In genomic region chr11:82117339-82117738, GRCh38 we compare ENCODE assay signal across 18 cellular contexts.
"Had no signal": no experiment of that assay in that cellular context is flagged by ENCODE, and none has a peak within 500 bp of the region (broad histone marks: within the 10 kb centered on the region; RNA-seq: fewer than 3 reads in every experiment).

No MANE protein-coding gene starts in this region.

- H3K27me3 ChIP-seq: ovary, spleen, testis had no signal

- H3K4me1 ChIP-seq: psoas muscle, spleen, testis had no signal

- DNase-seq: effector memory CD8-positive, alpha-beta T cell; hypothalamus; natural killer cell; occipital lobe; ovary; posterior cingulate gyrus; psoas muscle; right cardiac atrium; spleen; stimulated activated CD4-positive, alpha-beta T cell treated with anti-CD3 and anti-CD28 coated beads, Interleukin-4, amount 100 ng/mL, for 4 hours; stimulated activated naive CD8-positive, alpha-beta T cell treated with anti-CD3 and anti-CD28 coated beads, Interleukin-15, Interleukin-2, amounts not matched to agents 100 U/mL and 50 U/mL, for 24 hours; substantia nigra; testis; tibial artery had no signal

- H3K36me3 ChIP-seq: ovary, spleen, tibial artery had no signal

- H3K27ac ChIP-seq: ovary, psoas muscle, skin epidermis, spleen, testis, tibial artery had no signal

- ATAC-seq: effector memory CD8-positive, alpha-beta T cell; left lobe of liver; natural killer cell; psoas muscle; right cardiac atrium; stimulated activated memory B cell treated with anti-CD40 and anti-IgM and Interleukin-4, amounts not matched to agents 10 μg/mL and 1 μg/mL and 100 μg/mL, for 72 hours; stimulated activated naive CD8-positive, alpha-beta T cell treated with anti-CD3 and anti-CD28 coated beads, Interleukin-15, Interleukin-2, amounts not matched to agents 100 U/mL and 50 U/mL, for 24 hours had no signal

- H3K9me3 ChIP-seq: ovary, psoas muscle, spleen, testis, tibial artery had no signal

- H3K4me3 ChIP-seq: lung, ovary, psoas muscle, skin epidermis, spleen, testis, tibial artery had no signal
